In the genomic region with DNA sequence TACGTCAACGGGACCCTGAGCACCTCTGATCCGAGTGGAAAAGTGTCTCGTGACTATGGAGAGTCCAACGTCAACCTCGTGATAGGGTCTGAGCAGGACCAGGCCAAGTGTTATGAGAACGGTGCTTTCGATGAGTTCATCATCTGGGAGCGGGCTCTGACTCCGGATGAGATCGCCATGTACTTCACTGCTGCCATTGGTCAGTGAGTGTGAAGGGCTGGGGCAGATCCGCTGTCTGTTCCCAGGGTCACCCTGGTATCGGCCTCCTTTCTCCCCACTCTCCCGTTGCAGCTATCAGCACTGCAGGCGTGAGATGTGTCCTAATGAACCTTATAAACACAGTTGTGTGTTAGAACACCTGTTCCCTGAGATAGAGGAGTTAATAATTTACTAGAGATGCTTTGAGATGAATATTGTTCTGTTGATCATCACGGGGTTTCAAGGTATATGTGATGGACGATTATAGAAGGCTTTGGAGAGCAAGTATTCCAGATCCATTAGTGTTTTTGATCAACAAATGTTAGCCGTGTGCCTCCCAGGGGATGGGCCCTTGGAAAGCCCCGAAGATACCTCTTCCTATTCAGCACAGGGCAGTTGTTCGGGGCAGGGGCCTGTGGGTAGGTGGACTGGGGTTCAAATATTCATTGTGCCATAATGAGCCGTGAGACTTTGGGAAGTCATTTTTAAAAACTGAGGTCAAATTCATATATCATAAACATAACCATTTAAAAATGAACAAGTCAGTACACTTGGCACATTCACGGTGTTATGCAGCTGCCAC, we compare ENCODE assay signal across 19 cellular contexts. TPM values are rescaled to one million over a fixed set of nuclear protein-coding genes. Genes with fewer than 3 reads are reported as not detected.
DNase-seq lines count a peak whose midpoint lies in the region; ATAC-seq and FAIRE-seq lines count a peak whose summit lies in the region.
"Had no signal": no experiment of that assay in that cellular context is flagged by ENCODE, and none has a peak within 500 bp of the region (broad histone marks: within the 10 kb centered on the region; RNA-seq: fewer than 3 reads in every experiment).

No MANE protein-coding gene starts in this region.

- no peaks in the 10 kb centered on the region for H3K36me3 Mint-ChIP-seq in activated T-cell treated with anti-CD3 and anti-CD28 coated beads, Interleukin-2, amount 50 U/mL, for 24 hours (ENCODE audit: low read depth)
- H3K36me3 Mint-ChIP-seq: CD8-positive, alpha-beta memory T cell had no signal

- H3K36me3 ChIP-seq in small intestine (ENCODE audit: control insufficient read depth in 2 of 2, insufficient read depth in 2 of 2, low read length in 2 of 2): no peaks in the 10 kb centered on the region
- H3K36me3 ChIP-seq: SJCRH30 had no signal

- no peak overlapping the region for H3K27ac ChIP-seq in small intestine (ENCODE audit: low read depth in 1 of 2, low read length in 1 of 2)
- H3K27ac ChIP-seq: PC-9, RWPE1, SJCRH30 had no signal

- H3K9me3 ChIP-seq in small intestine (ENCODE audit: control insufficient read depth, low read depth): no peaks in the 10 kb centered on the region
- H3K9me3 ChIP-seq: SJCRH30 had no signal

- no peaks in the 10 kb centered on the region for H3K27me3 ChIP-seq in small intestine (ENCODE audit: control insufficient read depth in 2 of 2, insufficient read depth in 2 of 2, low read length in 2 of 2)

- FAIRE-seq in islet of Langerhans (lab: Jason Lieb, UNC): peak; percentile 95
- FAIRE-seq in small intestine (lab: Jason Lieb, UNC): no peak
- FAIRE-seq: D721Med, H54 had no signal

- peaks cover 0 to 5% of the 10 kb centered on the region in 2 donors for H3K4me1 ChIP-seq in small intestine (ENCODE audit: control insufficient read depth in 2 of 2, insufficient read depth in 1 of 2, low read depth in 1 of 2, low read length in 1 of 2)
- H3K4me1 ChIP-seq: SJCRH30 had no signal

- no peak overlapping the region for H3K4me3 ChIP-seq in small intestine (ENCODE audit: low read depth in 1 of 2, low read length in 2 of 2)
- H3K4me3 ChIP-seq: PC-9, SJCRH30 had no signal

- H3K9me3 Mint-ChIP-seq in activated T-cell treated with anti-CD3 and anti-CD28 coated beads, Interleukin-2, amount 50 U/mL, for 24 hours: no peaks in the 10 kb centered on the region
- H3K9me3 Mint-ChIP-seq: CD8-positive, alpha-beta memory T cell had no signal

- H3K4me3 Mint-ChIP-seq in activated T-cell treated with anti-CD3 and anti-CD28 coated beads, Interleukin-2, amount 50 U/mL, for 24 hours: no peak overlapping the region
- H3K4me3 Mint-ChIP-seq: CD8-positive, alpha-beta memory T cell had no signal

- ATAC-seq in GM21576 (IDR thresholded peaks at IDR 0.05; ENCODE audit: unreplicated experiment) (no peak), HG02678 (IDR thresholded peaks at IDR 0.05; ENCODE audit: unreplicated experiment) (no peak)

- 12 to 61% (median 37%) methylated on average over 22 of the region's 22 CpGs for WGBS in small intestine, 3 donors

- H3K4me1 Mint-ChIP-seq in activated T-cell treated with anti-CD3 and anti-CD28 coated beads, Interleukin-2, amount 50 U/mL, for 24 hours (ENCODE audit: low read depth): no peaks in the 10 kb centered on the region

- H3K27me3 Mint-ChIP-seq in activated T-cell treated with anti-CD3 and anti-CD28 coated beads, Interleukin-2, amount 50 U/mL, for 24 hours: peaks cover 49% of the 10 kb centered on the region

- no peak overlapping the region for H3K27ac Mint-ChIP-seq in activated T-cell treated with anti-CD3 and anti-CD28 coated beads, Interleukin-2, amount 50 U/mL, for 24 hours
- H3K27ac Mint-ChIP-seq: CD8-positive, alpha-beta memory T cell had no signal

- DNase-seq in DMS53 treated with DMSO at 0.1 percent for 48 hours (lab: John Stamatoyannopoulos, UW; ENCODE audit: unreplicated experiment) (peak; percentile 92), SW480 (ENCODE audit: low spot score) (peak; percentile 77), small intestine (peak; percentile 77)
- no peak for DNase-seq in activated T-cell treated with anti-CD3 and anti-CD28 coated beads, Interleukin-2, amount 50 U/mL, for 24 hours
- DNase-seq: ACHN, C1 segment of cervical spinal cord, DND-41, KBM-7, NCI-H1105 treated with DMSO at 0.1 percent for 48 hours, NCI-H1694, PC-9, SJCRH30 had no signal

RNA-seq across cellular contexts. Expression of gene ADGRD1, which starts 33.6 kb away (rescaled TPM):
- 1 to 10 TPM in 1 of 3 donors, under 1 TPM in 1, not detected in 1; 0.54 to 9.3 TPM for polyA plus RNA-seq in small intestine
- polyA plus RNA-seq: CD8-positive, alpha-beta memory T cell had no signal
